25 cellular contexts compared by ENCODE assay signal in the genomic region with DNA sequence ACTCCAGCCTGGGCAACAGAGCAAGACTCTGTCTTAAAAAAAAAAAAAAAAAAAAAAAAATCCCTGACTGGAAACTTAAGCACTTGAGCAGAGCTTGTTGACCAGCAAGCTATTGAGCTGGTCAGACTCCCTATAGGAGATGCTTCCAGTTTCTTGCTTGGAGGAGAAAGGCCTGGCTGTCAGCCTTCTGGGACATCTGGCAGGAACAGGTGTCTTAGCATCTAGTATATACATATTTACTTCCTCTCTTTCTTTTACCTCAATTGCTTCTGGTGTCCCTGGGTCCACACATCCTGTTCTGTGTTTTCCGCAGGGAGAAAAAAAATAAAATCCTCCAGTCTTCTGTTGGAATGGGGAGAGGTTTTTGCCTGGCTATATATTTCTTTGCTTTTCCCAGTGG.
"Had no signal": no experiment of that assay in that cellular context is flagged by ENCODE, and none has a peak within 500 bp of the region (broad histone marks: within the 10 kb centered on the region; RNA-seq: fewer than 3 reads in every experiment).

No MANE protein-coding gene starts in this region.

- H3K27me3 Mint-ChIP-seq: dendritic cell treated with granulocyte-macrophage colony-stimulating factor and Interleukin-4, amounts not matched to agents 40 ng/mL and 50 ng/mL, for 4 days had no signal

- H3K27ac Mint-ChIP-seq: endodermal cell, neural progenitor cell had no signal

- H3K9me3 Mint-ChIP-seq: neural progenitor cell had no signal

- H3K4me3 Mint-ChIP-seq: dendritic cell treated with granulocyte-macrophage colony-stimulating factor and Interleukin-4, amounts not matched to agents 40 ng/mL and 50 ng/mL, for 4 days; endodermal cell; naive thymus-derived CD4-positive, alpha-beta T cell; nephron; neural progenitor cell had no signal

- ATAC-seq: heart right ventricle; left cardiac atrium; left lung; naive thymus-derived CD4-positive, alpha-beta T cell; sciatic nerve had no signal

- FAIRE-seq: endothelial cell of umbilical vein, islet of Langerhans had no signal

- H3K4me1 Mint-ChIP-seq: neural progenitor cell had no signal

- DNase-seq: effector CD8-positive, alpha-beta T cell; endodermal cell; foreskin melanocyte; glutamatergic neuron; heart right ventricle; hippocampal formation; left cardiac atrium; left lung; mesendoderm; midbrain; naive thymus-derived CD4-positive, alpha-beta T cell; stimulated activated CD4-positive, alpha-beta T cell treated with anti-CD3 and anti-CD28 coated beads, Interleukin-12 subunit alpha, Interleukin-12 subunit beta, amount 100 ng/mL, for 4 hours; stimulated activated CD4-positive, alpha-beta T cell treated with anti-CD3 and anti-CD28 coated beads, Interleukin-1b, Interleukin-23, amount 100 ng/mL, for 48 hours; stimulated activated CD4-positive, alpha-beta T cell treated with anti-CD3 and anti-CD28 coated beads, Interleukin-4, amount 100 ng/mL, for 1 hour; stimulated activated CD8-positive, alpha-beta memory T cell treated with anti-CD3 and anti-CD28 coated beads, Interleukin-4, amount 100 ng/mL, for 48 hours; stimulated activated naive CD4-positive, alpha-beta T cell; stomach; thyroid gland; trophoblast cell had no signal
